In the genomic region with DNA sequence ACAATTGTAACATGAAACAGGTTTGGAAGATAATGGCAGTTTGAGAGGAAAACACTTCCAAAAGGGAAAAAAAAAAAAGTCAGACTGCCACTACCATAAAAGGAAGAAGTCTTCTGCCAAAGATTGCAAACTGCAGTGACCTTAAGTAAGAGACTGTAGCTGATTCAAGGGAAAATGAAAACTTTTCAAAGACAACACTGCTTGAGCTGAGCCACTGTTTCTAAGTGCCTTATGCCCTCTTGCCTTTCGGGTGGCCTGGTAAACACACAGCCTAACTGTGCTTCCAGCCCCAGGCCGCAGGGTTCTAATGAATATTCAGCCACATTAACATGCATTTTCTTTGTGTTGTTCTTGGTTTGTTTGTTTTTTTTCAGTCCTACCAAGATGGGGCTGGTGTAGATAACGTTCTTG, we compare ENCODE assay signal across 9 cellular contexts.
A peak's percentile ranks its signal among the peaks of the same experiment; 100 is the strongest.
DNase-seq lines count a peak whose midpoint lies in the region; ATAC-seq, FAIRE-seq and TF ChIP-seq lines count a peak whose summit lies in the region.
"Had no signal": no experiment of that assay in that cellular context is flagged by ENCODE, and none has a peak within 500 bp of the region (broad histone marks: within the 10 kb centered on the region; RNA-seq: fewer than 3 reads in every experiment).

No MANE protein-coding gene starts in this region.

- H3K4me1 Mint-ChIP-seq in natural killer cell treated with Interleukin-12 subunit alpha and Interleukin-12 subunit beta and Interleukin-15 and Interleukin-18, amount 100 ng/mL, for 72 hours (ENCODE audit: low read depth in 2 of 2): peaks cover 0 to 2% of the 10 kb centered on the region in 2 donors
- H3K4me1 Mint-ChIP-seq: memory B cell had no signal

- no peaks in the 10 kb centered on the region for H3K27me3 Mint-ChIP-seq in natural killer cell treated with Interleukin-12 subunit alpha and Interleukin-12 subunit beta and Interleukin-15 and Interleukin-18, amount 100 ng/mL, for 72 hours
- H3K27me3 Mint-ChIP-seq: memory B cell had no signal

- no peak overlapping the region for H3K27ac Mint-ChIP-seq in natural killer cell treated with Interleukin-12 subunit alpha and Interleukin-12 subunit beta and Interleukin-15 and Interleukin-18, amount 100 ng/mL, for 72 hours
- H3K27ac Mint-ChIP-seq: memory B cell had no signal

- no peak for TF ChIP-seq CTCF in GM13976 (IDR thresholded peaks at IDR 0.05; ENCODE audit: borderline replicate concordance, control extremely low read depth, extremely low read depth, insufficient read depth, missing control alignments)
- no peak for TF ChIP-seq CTCF in foreskin keratinocyte (conservative IDR thresholded peaks at IDR 0.05)

- H3K27me3 ChIP-seq in foreskin keratinocyte: no peaks in the 10 kb centered on the region

- no peaks in the 10 kb centered on the region for H3K9me3 Mint-ChIP-seq in natural killer cell treated with Interleukin-12 subunit alpha and Interleukin-12 subunit beta and Interleukin-15 and Interleukin-18, amount 100 ng/mL, for 72 hours
- H3K9me3 Mint-ChIP-seq: memory B cell had no signal

- intact Hi-C loops in left cardiac atrium (cut with DNase I): no loop called here

- DNase-seq in left cardiac atrium (no peak), pons (ENCODE audit: low spot score) (peak; percentile 25), GM13976 (ENCODE audit: low spot score) (no peak), foreskin keratinocyte (no peak)
- DNase-seq in stimulated activated CD4-positive, alpha-beta T cell treated with anti-CD3 and anti-CD28 coated beads, Interleukin-15, amount 100 ng/mL, for 24 hours: no peak
- DNase-seq in natural killer cell treated with Interleukin-12 subunit alpha and Interleukin-12 subunit beta and Interleukin-15 and Interleukin-18, amount 100 ng/mL, for 72 hours (ENCODE audit: low spot score): no peak

- in situ Hi-C loops in GM13976 (cut with MboI; ENCODE audit: low sequenced_read_pairs, unreplicated experiment): no loop called here

- H3K27ac ChIP-seq in foreskin keratinocyte: no peak overlapping the region

- H3K4me1 ChIP-seq in foreskin keratinocyte: no peaks in the 10 kb centered on the region

- FAIRE-seq in G401.6 (lab: Jason Lieb, UNC): peak; percentile 3

- H3K36me3 Mint-ChIP-seq in natural killer cell treated with Interleukin-12 subunit alpha and Interleukin-12 subunit beta and Interleukin-15 and Interleukin-18, amount 100 ng/mL, for 72 hours: no peaks in the 10 kb centered on the region
- H3K36me3 Mint-ChIP-seq: memory B cell had no signal

- no peak overlapping the region for H3K4me3 Mint-ChIP-seq in natural killer cell treated with Interleukin-12 subunit alpha and Interleukin-12 subunit beta and Interleukin-15 and Interleukin-18, amount 100 ng/mL, for 72 hours
- H3K4me3 Mint-ChIP-seq: memory B cell had no signal

- ATAC-seq in SK-N-SH treated with all-trans-retinoic acid at 6 μM for 48 hours (peak; percentile 81), left cardiac atrium (peak; percentile 82), foreskin keratinocyte (no peak)
- ATAC-seq in natural killer cell treated with Interleukin-12 subunit alpha and Interleukin-12 subunit beta and Interleukin-15 and Interleukin-18, amount 100 ng/mL, for 72 hours: no peak

TF ChIP-seq in SK-N-SH treated with all-trans-retinoic acid at 6 μM for 48 hours, 23 proteins besides CTCF, POLR2A, EP300 and RAD21:
- TF ChIP-seq OSR1 (CRISPR knock-in tag; IDR thresholded peaks at IDR 0.05): no peak
- TF ChIP-seq, protein P1, sequence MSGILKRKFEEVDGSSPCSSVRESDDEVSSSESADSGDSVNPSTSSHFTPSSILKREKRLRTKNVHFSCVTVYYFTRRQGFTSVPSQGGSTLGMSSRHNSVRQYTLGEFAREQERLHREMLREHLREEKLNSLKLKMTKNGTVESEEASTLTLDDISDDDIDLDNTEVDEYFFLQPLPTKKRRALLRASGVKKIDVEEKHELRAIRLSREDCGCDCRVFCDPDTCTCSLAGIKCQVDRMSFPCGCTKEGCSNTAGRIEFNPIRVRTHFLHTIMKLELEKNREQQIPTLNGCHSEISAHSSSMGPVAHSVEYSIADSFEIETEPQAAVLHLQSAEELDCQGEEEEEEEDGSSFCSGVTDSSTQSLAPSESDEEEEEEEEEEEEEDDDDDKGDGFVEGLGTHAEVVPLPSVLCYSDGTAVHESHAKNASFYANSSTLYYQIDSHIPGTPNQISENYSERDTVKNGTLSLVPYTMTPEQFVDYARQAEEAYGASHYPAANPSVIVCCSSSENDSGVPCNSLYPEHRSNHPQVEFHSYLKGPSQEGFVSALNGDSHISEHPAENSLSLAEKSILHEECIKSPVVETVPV (CRISPR knock-in tag; IDR thresholded peaks at IDR 0.05): no peak
- no peak for TF ChIP-seq RARB (CRISPR knock-in tag; IDR thresholded peaks at IDR 0.05)
- TF ChIP-seq TOX (CRISPR knock-in tag; IDR thresholded peaks at IDR 0.05; ENCODE audit: borderline replicate concordance): no peak
- no peak for TF ChIP-seq ZNF8 (CRISPR knock-in tag; IDR thresholded peaks at IDR 0.05)
- TF ChIP-seq GLIS3 (CRISPR knock-in tag; IDR thresholded peaks at IDR 0.05): no peak
- TF ChIP-seq ZC3H10 (CRISPR knock-in tag; IDR thresholded peaks at IDR 0.05): no peak
- TF ChIP-seq BACH2 (CRISPR knock-in tag; IDR thresholded peaks at IDR 0.05; ENCODE audit: borderline replicate concordance): no peak
- no peak for TF ChIP-seq ARNTL (CRISPR knock-in tag; IDR thresholded peaks at IDR 0.05; ENCODE audit: borderline replicate concordance, low read depth)

Comparison
In these comparisons a context has a peak if more than half of its experiments do, and no peak if none do; other contexts are left out.
1. ATAC-seq: peak in SK-N-SH treated with all-trans-retinoic acid at 6 μM for 48 hours (single experiment) and left cardiac atrium (2 of 2); none in foreskin keratinocyte (single experiment) and natural killer cell treated with Interleukin-12 subunit alpha and Interleukin-12 subunit beta and Interleukin-15 and Interleukin-18, amount 100 ng/mL, for 72 hours (0 of 2).